In the genomic region with DNA sequence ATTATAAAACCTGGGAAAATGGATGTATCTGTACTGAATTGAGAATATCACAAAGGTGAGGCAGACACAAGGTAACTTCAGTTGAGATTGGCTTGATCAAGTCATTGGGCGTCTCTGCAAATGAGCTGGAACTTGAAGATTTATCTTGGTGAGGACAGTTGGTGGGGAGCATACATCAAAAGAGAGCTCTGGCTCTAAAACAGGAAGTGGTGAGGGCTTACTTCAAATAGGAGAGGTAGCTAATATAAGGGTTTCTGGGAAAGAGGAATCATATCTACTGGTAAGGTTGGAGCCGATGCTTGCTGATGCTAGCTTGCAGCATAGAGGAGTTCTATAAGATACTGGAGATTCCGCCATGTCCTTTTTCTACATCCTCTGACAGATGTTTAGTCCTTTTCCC, we compare ENCODE assay signal across 18 cellular contexts. TPM values are rescaled to one million over a fixed set of nuclear protein-coding genes. Genes with fewer than 3 reads are reported as not detected.
DNase-seq lines count a peak whose midpoint lies in the region; ATAC-seq, FAIRE-seq and TF ChIP-seq lines count a peak whose summit lies in the region.
"Had no signal": no experiment of that assay in that cellular context is flagged by ENCODE, and none has a peak within 500 bp of the region (broad histone marks: within the 10 kb centered on the region; RNA-seq: fewer than 3 reads in every experiment).

No MANE protein-coding gene starts in this region.

- no peak overlapping the region for H2BK120ac ChIP-seq in mesendoderm (ENCODE audit: low read depth, low read length)

- H3K27ac ChIP-seq in KOPT-K1 (ENCODE audit: low read depth, low read length, poor library complexity, severe bottlenecking) (peak overlapping the region; percentile 44), K562 (ENCODE audit: extremely low read depth, low read depth, low read length) (no peak overlapping the region), mesendoderm (ENCODE audit: low read depth, low read length) (no peak overlapping the region)
- H3K27ac ChIP-seq: pancreas, tibial nerve had no signal

- no peaks in the 10 kb centered on the region for H3K4me1 ChIP-seq in K562 (replicated peaks in 1 of 2; ENCODE audit: control insufficient read depth in 2 of 2, insufficient read depth in 2 of 2, low read length in 2 of 2)
- H3K4me1 ChIP-seq in mesendoderm (ENCODE audit: control insufficient read depth, low read depth, low read length) = no peaks in the 10 kb centered on the region
- H3K4me1 ChIP-seq: pancreas had no signal

- H2AFZ ChIP-seq in K562 (ENCODE audit: low read depth, low read length) = no peak overlapping the region

- POLR2A ChIA-PET in K562 (lab: Yijun Ruan, JAX) = no interaction called here

- WGBS in K562 (ENCODE audit: insufficient coverage, low coverage, missing lambda C conversion rate) = 0% methylated on average over 3 of the region's 3 CpGs
- no CpG with 5 or more reads among the region's 3 CpGs for WGBS in mesendoderm (ENCODE audit: extremely low coverage, insufficient coverage, low lambda C conversion rate)

- H3K79me2 ChIP-seq in K562 (ENCODE audit: control insufficient read depth, insufficient read depth, low read length) (no peaks in the 10 kb centered on the region), mesendoderm (ENCODE audit: control insufficient read depth, insufficient read depth, low read length) (no peaks in the 10 kb centered on the region)

- BruUV-seq in K562 (replicated peaks; lab: Mats Ljungman, UMichigan) = no TSS peak

- intact Hi-C loops in CD14-positive monocyte (cut with micrococcal nuclease) (loop anchor here in 1 of 2 donors (5.0 kb wide), 1 partner anchor 42 kb away; the partner anchor contains the start of gene FGL2), K562 (cut with micrococcal nuclease) (no loop called here)

- H3K18ac ChIP-seq in mesendoderm (ENCODE audit: low read length) = no peak overlapping the region

- no peak overlapping the region for H3K9ac ChIP-seq in K562 (ENCODE audit: insufficient read depth in 1 of 2, low read depth in 2 of 2, low read length in 2 of 2)
- no peak overlapping the region for H3K9ac ChIP-seq in mesendoderm (ENCODE audit: low read length)

- ATAC-seq in K562 (no peak), GM19023 (IDR thresholded peaks at IDR 0.05; ENCODE audit: unreplicated experiment) (no peak)
- ATAC-seq: GM23338 had no signal

- DNase-seq in CD14-positive monocyte (ENCODE audit: low spot score) = no peak
- DNase-seq in OCI-M1 (lab: John Stamatoyannopoulos, UW) = peak; percentile 77
- DNase-seq in K562 (ENCODE audit: extremely low read depth in 1 of 4, low spot score in 3 of 4) = no peak
- no peak for DNase-seq in mesendoderm
- no peak for DNase-seq in NCI-H226
- no peak for DNase-seq in DMS 273 treated with DMSO at 0.1 percent for 48 hours (lab: John Stamatoyannopoulos, UW)
- DNase-seq: naive B cell; pancreas; stimulated activated CD4-positive, alpha-beta T cell treated with anti-CD3 and anti-CD28 coated beads, Interleukin-1b, Interleukin-23, amount 100 ng/mL, for 48 hours; stimulated activated naive CD4-positive, alpha-beta T cell treated with Interleukin-2 at 50 U/mL for 16 hours; T-cell had no signal

- peaks cover 73% of the 10 kb centered on the region for H3K4me1 Mint-ChIP-seq in CD14-positive monocyte

- H3K9me3 ChIP-seq in KOPT-K1 (ENCODE audit: insufficient read depth, low read length, poor library complexity, severe bottlenecking) = no peaks in the 10 kb centered on the region
- H3K9me3 ChIP-seq in K562 (replicated peaks; ENCODE audit: control insufficient read depth, insufficient read depth, low read depth, low read length) = no peaks in the 10 kb centered on the region
- H3K9me3 ChIP-seq: pancreas, tibial nerve had no signal

- in situ Hi-C loops in K562 (cut with MboI) = loop anchor here (25.0 kb wide), 1 partner anchor 602 kb away; the partner anchor contains the start of gene POMZP3

- peak overlapping the region; percentile 71 to 93 (median 81) for H3K27ac Mint-ChIP-seq in CD14-positive monocyte
- H3K27ac Mint-ChIP-seq: activated T-helper 1 cell treated with anti-CD3 and anti-CD28 coated beads, Interleukin-12 subunit alpha, Interleukin-12 subunit beta, Interleukin-2, Interleukin-4 antibody, amounts not matched to agents 30 ng/mL and 10 ng/mL and 1 ng/mL, durations not matched to agents 14 hours and 24 hours and 36 hours; GM23338; naive B cell had no signal

- no peak overlapping the region for H3K23ac ChIP-seq in mesendoderm (ENCODE audit: low read length)

- peaks cover 0 to 2% (median 0%) of the 10 kb centered on the region in 3 donors for H3K27me3 Mint-ChIP-seq in CD14-positive monocyte (ENCODE audit: low read depth in 3 of 3)
- H3K27me3 Mint-ChIP-seq: naive B cell, T-cell had no signal

- no peak overlapping the region for H2BK15ac ChIP-seq in mesendoderm (replicated peaks; ENCODE audit: low read depth)

- no peak overlapping the region for H2AK5ac ChIP-seq in mesendoderm (ENCODE audit: low read length)

- no peaks in the 10 kb centered on the region for H3K36me3 ChIP-seq in KOPT-K1 (ENCODE audit: insufficient read depth, low read length)
- no peaks in the 10 kb centered on the region for H3K36me3 ChIP-seq in K562 (ENCODE audit: control insufficient read depth, insufficient read depth, low read length)
- H3K36me3 ChIP-seq in mesendoderm (ENCODE audit: control insufficient read depth, insufficient read depth, low read length) = no peaks in the 10 kb centered on the region
- H3K36me3 ChIP-seq: pancreas had no signal

- H4K5ac ChIP-seq in mesendoderm (ENCODE audit: low read length) = no peak overlapping the region

- H3K4me2 ChIP-seq in K562 (ENCODE audit: insufficient read depth, low read length) (no peak overlapping the region), mesendoderm (ENCODE audit: low read length) (no peak overlapping the region)
- H3K4me2 ChIP-seq: GM23338 had no signal

- CTCF ChIA-PET in K562 (lab: Yijun Ruan, JAX; ENCODE audit: low intra/inter-chr PET ratio) = no interaction called here

- no peak overlapping the region for H4K8ac ChIP-seq in mesendoderm (ENCODE audit: low read depth, low read length)

- H3K4me3 ChIP-seq in K562 (no peak overlapping the region), mesendoderm (ENCODE audit: low read length) (no peak overlapping the region)
- H3K4me3 ChIP-seq: coronary artery, GM23338, pancreas, tibial nerve had no signal

- no peak for TF ChIP-seq EP300 in K562 (IDR thresholded peaks at IDR 0.05; ENCODE audit: low read length)

- no peak overlapping the region for H3K56ac ChIP-seq in mesendoderm (ENCODE audit: low read length)

- H4K20me1 ChIP-seq in K562 (replicated peaks; ENCODE audit: control insufficient read depth, insufficient read depth, low read length) = no peaks in the 10 kb centered on the region

- peak overlapping the region in 1 of 2 donors; percentile 74 for H3K4me3 Mint-ChIP-seq in CD14-positive monocyte
- H3K4me3 Mint-ChIP-seq: activated T-helper 1 cell treated with anti-CD3 and anti-CD28 coated beads, Interleukin-12 subunit alpha, Interleukin-12 subunit beta, Interleukin-2, Interleukin-4 antibody, amounts not matched to agents 30 ng/mL and 10 ng/mL and 1 ng/mL, durations not matched to agents 14 hours and 24 hours and 36 hours; GM23338; naive B cell; T-cell had no signal

- FAIRE-seq in K562 (lab: Jason Lieb, UNC) = no peak
- FAIRE-seq: pancreas had no signal

- H2BK5ac ChIP-seq in mesendoderm (ENCODE audit: low read length) = no peak overlapping the region

- no peak for TF ChIP-seq CTCF in CD14-positive monocyte (IDR thresholded peaks at IDR 0.05)
- TF ChIP-seq CTCF in K562 (IDR thresholded peaks at IDR 0.05 in 2 of 3, conservative IDR thresholded peaks at IDR 0.05 in 1 of 3; ENCODE audit: insufficient read depth in 2 of 3, low read depth in 1 of 3, low read length in 3 of 3) = no peak

- H3K79me1 ChIP-seq in mesendoderm (ENCODE audit: low read length) = no peaks in the 10 kb centered on the region

- peaks cover 7 to 11% of the 10 kb centered on the region in 2 experiments for H3K27me3 ChIP-seq in K562 (ENCODE audit: control insufficient read depth in 2 of 2, insufficient read depth in 2 of 2, low read length in 2 of 2)
- H3K27me3 ChIP-seq in mesendoderm (ENCODE audit: insufficient read depth, low read length, poor library complexity) = no peaks in the 10 kb centered on the region
- H3K27me3 ChIP-seq: pancreas, tibial nerve had no signal

- no peak for TF ChIP-seq RAD21 in K562 (CRISPR knock-in tag; conservative IDR thresholded peaks at IDR 0.05 in 1 of 2, IDR thresholded peaks at IDR 0.05 in 1 of 2)

- H3K9me3 Mint-ChIP-seq in CD14-positive monocyte = peaks cover 0 to 4% (median 0%) of the 10 kb centered on the region in 7 donors
- H3K9me3 Mint-ChIP-seq: GM23338 had no signal

- H3K9me1 ChIP-seq in K562 (ENCODE audit: control insufficient read depth, insufficient read depth, low read length) = no peaks in the 10 kb centered on the region

- TF ChIP-seq POLR2A in K562 (conservative IDR thresholded peaks at IDR 0.05) = no peak

- peaks cover 0 to 8% of the 10 kb centered on the region in 2 donors for H3K36me3 Mint-ChIP-seq in CD14-positive monocyte

- H3K4ac ChIP-seq in mesendoderm (ENCODE audit: low read depth, low read length) = no peak overlapping the region

TF ChIP-seq in K562, 482 proteins besides CTCF, POLR2A, EP300 and RAD21 (continues in another document):
- TF ChIP-seq RFX7 (CRISPR knock-in tag; IDR thresholded peaks at IDR 0.05) = no peak
- TF ChIP-seq NCOA4 (IDR thresholded peaks at IDR 0.05; ENCODE audit: partially characterized antibody) = no peak
- no peak for TF ChIP-seq RBM22 (IDR thresholded peaks at IDR 0.05; ENCODE audit: low read depth, low read length, poor library complexity, severe bottlenecking)
- peak; percentile 78; the same call in 1 of the 2 replicates for TF ChIP-seq SPI1 (IDR thresholded peaks at IDR 0.05; ENCODE audit: borderline replicate concordance, low read depth, low read length)

RNA-seq across cellular contexts. Expression of gene FGL2, which starts 39.9 kb away (rescaled TPM):
- polyA plus RNA-seq in CD14-positive monocyte = 100 to 1,000 TPM; 774 to 775 TPM
- total RNA-seq in K562 (2011; cell fraction: chromatin; rRNA removed; ENCODE audit: low replicate concordance) = not detected in 2 replicates
- total RNA-seq in K562 (2011; cell fraction: nucleolus; rRNA removed) = not detected in 2 replicates
- not detected in 2 replicates for total RNA-seq in K562 (2011; cell fraction: nucleoplasm; rRNA removed)
- total RNA-seq in K562 (2014; rRNA removed) = not detected in 2 replicates
- total RNA-seq in K562 (2014; rRNA removed; fragmentation: Illumina TruSeq; extraction: Trizol) = not detected in 2 replicates
- not detected in 2 replicates for total RNA-seq in K562 (2015; rRNA removed; fragmentation: Illumina TruSeq; extraction: Trizol)
- 0.11 TPM in 1 of 2 replicates, not detected in the other for total RNA-seq in K562 (2021)
- not detected in 2 replicates for polyA plus RNA-seq in K562 (2011; rRNA removed)
- not detected in 2 replicates for polyA plus RNA-seq in K562 (2011; cell fraction: cytosol; rRNA removed)
- polyA plus RNA-seq in K562 (2011; cell fraction: nucleus; rRNA removed) = not detected in 2 replicates
- 0.07 TPM in 1 of 2 replicates, not detected in the other for polyA plus RNA-seq in K562 (2012)
- polyA plus RNA-seq in K562 (2014; fragmentation: Illumina TruSeq; extraction: Trizol) = not detected in 2 replicates
- polyA plus RNA-seq in K562 (2014; fragmentation: Nextera tagmentation; extraction: Ambion mirVana) = not detected
- polyA plus RNA-seq in K562 (2014; rRNA removed) = not detected in 2 replicates
- polyA minus RNA-seq in K562 (2011; rRNA and poly(A)+ RNA removed) = not detected in 2 replicates
- not detected in 2 replicates for polyA minus RNA-seq in K562 (2011; cell fraction: cytosol; rRNA and poly(A)+ RNA removed)
- not detected in 2 replicates for polyA minus RNA-seq in K562 (2011; cell fraction: nucleus; rRNA and poly(A)+ RNA removed)
- 0.01 TPM for polyA plus RNA-seq in mesendoderm (2013, experiment 1 of 2)
- polyA plus RNA-seq in mesendoderm (2013, experiment 2 of 2) = 0.01 TPM
- total RNA-seq: Daoy, GM23338 had no signal
- polyA plus RNA-seq: GM23338 had no signal

Comparison
In these comparisons a context has a peak if more than half of its experiments do, and no peak if none do; other contexts are left out.
1. RNA of gene FGL2, which starts 39.9 kb away (polyA plus RNA-seq): 774 to 775 TPM in CD14-positive monocyte; 0.07 TPM in K562; every median in the first group is over 100 times any median in the second.